28 cellular contexts compared by ENCODE assay signal in the genomic region with DNA sequence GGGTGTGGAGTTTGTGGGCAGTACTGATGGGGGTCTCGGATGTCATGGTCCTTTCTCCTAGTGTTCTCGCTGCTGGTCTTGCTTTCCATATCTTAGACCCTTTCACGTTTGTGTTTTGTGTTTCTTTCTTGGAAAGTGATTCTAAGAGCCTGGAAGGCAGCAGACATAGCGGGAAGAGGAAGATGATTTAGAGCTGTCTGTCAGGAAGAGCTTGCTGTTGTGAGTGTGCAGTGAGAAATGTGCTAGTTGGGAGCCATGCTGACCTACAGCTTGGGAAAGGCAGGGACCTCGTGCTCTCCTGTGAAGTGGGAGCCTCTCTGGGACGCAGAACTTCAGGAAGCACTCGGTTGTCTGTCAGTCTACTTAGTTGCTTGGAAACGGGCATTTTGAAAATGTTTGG.
"Had no signal": no experiment of that assay in that cellular context is flagged by ENCODE, and none has a peak within 500 bp of the region (broad histone marks: within the 10 kb centered on the region; RNA-seq: fewer than 3 reads in every experiment).

No MANE protein-coding gene starts in this region.

- H3K27ac ChIP-seq: left lung, lower lobe of right lung, neural progenitor cell, neutrophil, parathyroid adenoma, skin epidermis, stomach, testis, thyroid gland, transverse colon, upper lobe of right lung had no signal

- H3K4me3 ChIP-seq: left lung, lower lobe of right lung, neural progenitor cell, skin epidermis, stomach, testis, thyroid gland, transverse colon, upper lobe of right lung had no signal

- H3K9ac ChIP-seq: neural progenitor cell, parathyroid adenoma had no signal

- H3K4me1 ChIP-seq: left lung, lower lobe of right lung, parathyroid adenoma, stomach, testis, thyroid gland, transverse colon, upper lobe of right lung had no signal

- H3K9me3 ChIP-seq: left lung, lower lobe of right lung, neutrophil, stomach, testis, thyroid gland, transverse colon, upper lobe of right lung had no signal

- FAIRE-seq: kidney, urothelium cell line had no signal

- ATAC-seq: left colon; left lung; lower lobe of right lung; natural killer cell; right cardiac atrium; sciatic nerve; stimulated activated naive B cell treated with anti-CD40 and anti-IgM and Interleukin-4, amounts not matched to agents 10 μg/mL and 1 μg/mL and 100 μg/mL, for 72 hours; stimulated activated naive CD8-positive, alpha-beta T cell treated with anti-CD3 and anti-CD28 coated beads, Interleukin-15, Interleukin-2, amounts not matched to agents 100 U/mL and 50 U/mL, for 24 hours; upper lobe of right lung had no signal

- H3K79me2 ChIP-seq: parathyroid adenoma had no signal

- H3K36me3 ChIP-seq: left lung, lower lobe of right lung, neural progenitor cell, neutrophil, stomach, thyroid gland, transverse colon, upper lobe of right lung had no signal

- H3K27me3 ChIP-seq: left lung, neural progenitor cell, stomach, testis, thyroid gland, transverse colon had no signal

- DNase-seq: hippocampal formation; kidney; left colon; left lung; lower lobe of right lung; mesendoderm; naive B cell; natural killer cell; nephron progenitor cell; occipital lobe; right cardiac atrium; stimulated activated CD4-positive, alpha-beta T cell treated with anti-CD3 and anti-CD28 coated beads, Interleukin-12 subunit alpha, Interleukin-12 subunit beta, amount 100 ng/mL, for 4 hours; stimulated activated CD4-positive, alpha-beta T cell treated with anti-CD3 and anti-CD28 coated beads, Interleukin-15, amount 100 ng/mL, for 24 hours; stimulated activated CD4-positive, alpha-beta T cell treated with anti-CD3 and anti-CD28 coated beads, Interleukin-2, amount 100 ng/mL, for 24 hours; stimulated activated CD4-positive, alpha-beta T cell treated with anti-CD3 and anti-CD28 coated beads, Interleukin-4, amount 100 ng/mL, for 1 hour; stimulated activated naive B cell treated with anti-CD40 and anti-IgM and Interleukin-4, amounts not matched to agents 10 μg/mL and 1 μg/mL and 100 μg/mL, for 72 hours; stimulated activated naive CD8-positive, alpha-beta T cell treated with anti-CD3 and anti-CD28 coated beads, Interleukin-15, Interleukin-2, amounts not matched to agents 100 U/mL and 50 U/mL, for 24 hours; stomach; testis; thyroid gland; transverse colon; upper lobe of right lung had no signal

- H3K4me2 ChIP-seq: neural progenitor cell had no signal

- H2AFZ ChIP-seq: neural progenitor cell, parathyroid adenoma had no signal
